Comparison of ENCODE assay signal across 12 cellular contexts in genomic region chr6:75288023-75288422, GRCh38.
"Had no signal": no experiment of that assay in that cellular context is flagged by ENCODE, and none has a peak within 500 bp of the region (broad histone marks: within the 10 kb centered on the region; RNA-seq: fewer than 3 reads in every experiment).

No MANE protein-coding gene starts in this region.

- H3K36me3 ChIP-seq: right lobe of liver, thoracic aorta had no signal

- H3K4me3 ChIP-seq: right lobe of liver, thoracic aorta had no signal

- H3K4me3 Mint-ChIP-seq: activated naive CD4-positive, alpha-beta T cell treated with anti-CD3 and anti-CD28 coated beads, Interleukin-2, amount 10 ng/mL, durations not matched to agents 7 days and 5 days; nephron progenitor cell; T-helper 17 cell; WTC11 had no signal

- H3K9me3 ChIP-seq: right lobe of liver, thoracic aorta had no signal

- H3K27ac Mint-ChIP-seq: activated naive CD4-positive, alpha-beta T cell treated with anti-CD3 and anti-CD28 coated beads, Interleukin-2, amount 10 ng/mL, durations not matched to agents 7 days and 5 days; nephron progenitor cell; T-helper 17 cell; WTC11 had no signal

- H3K9me3 Mint-ChIP-seq: activated naive CD4-positive, alpha-beta T cell treated with anti-CD3 and anti-CD28 coated beads, Interleukin-2, amount 10 ng/mL, durations not matched to agents 7 days and 5 days; nephron progenitor cell; WTC11 had no signal

- DNase-seq: activated CD4-positive, alpha-beta T cell treated with anti-CD3 and anti-CD28 coated beads for 48 hours; activated naive CD4-positive, alpha-beta T cell treated with anti-CD3 and anti-CD28 coated beads, Interleukin-2, amount 10 ng/mL, durations not matched to agents 7 days and 5 days; activated T-cell treated with anti-CD3 and anti-CD28 coated beads for 4 hours; amniotic stem cell; cortex of kidney; effector CD4-positive, alpha-beta T cell; foreskin keratinocyte; nephron progenitor cell; right lobe of liver; T-helper 17 cell had no signal

- H3K36me3 Mint-ChIP-seq: WTC11 had no signal

- ATAC-seq: foreskin keratinocyte, right lobe of liver, T-helper 17 cell, WTC11 had no signal

- H3K27me3 Mint-ChIP-seq: activated naive CD4-positive, alpha-beta T cell treated with anti-CD3 and anti-CD28 coated beads, Interleukin-2, amount 10 ng/mL, durations not matched to agents 7 days and 5 days; T-helper 17 cell had no signal

- H3K27me3 ChIP-seq: foreskin keratinocyte, right lobe of liver had no signal

- H3K27ac ChIP-seq: foreskin keratinocyte, right lobe of liver, thoracic aorta had no signal
